In genomic region chr14:96698846-96699543, GRCh38 we compare ENCODE assay signal across 11 cellular contexts.
DNase-seq lines count a peak whose midpoint lies in the region; ATAC-seq, FAIRE-seq and TF ChIP-seq lines count a peak whose summit lies in the region.
"Had no signal": no experiment of that assay in that cellular context is flagged by ENCODE, and none has a peak within 500 bp of the region (broad histone marks: within the 10 kb centered on the region; RNA-seq: fewer than 3 reads in every experiment).

No MANE protein-coding gene starts in this region.

- DNase-seq in activated CD4-positive, alpha-beta memory T cell treated with anti-CD3 and anti-CD28 coated beads for 36 hours, result peak; percentile 52
- no peak for DNase-seq in mesenteric fat pad (ENCODE audit: low spot score)
- no peak for DNase-seq in CD8-positive, alpha-beta memory T cell
- no peak for DNase-seq in pancreas
- no peak for DNase-seq in ascending aorta (ENCODE audit: low spot score in 2 of 2)
- DNase-seq: cortex of kidney, heart right ventricle, NCI-H526 had no signal

- no peak for FAIRE-seq in pancreas (lab: Jason Lieb, UNC)

- no peaks in the 10 kb centered on the region for H3K4me1 ChIP-seq in CD8-positive, alpha-beta memory T cell (ENCODE audit: insufficient read depth, low read length)
- H3K4me1 ChIP-seq in pancreas (no peaks in the 10 kb centered on the region), ascending aorta (no peaks in the 10 kb centered on the region)
- H3K4me1 ChIP-seq: heart right ventricle had no signal

- H3K4me3 ChIP-seq in CD8-positive, alpha-beta memory T cell (ENCODE audit: low read length), result no peak overlapping the region
- H3K4me3 ChIP-seq in pancreas (no peak overlapping the region), ascending aorta (no peak overlapping the region)
- H3K4me3 ChIP-seq: heart right ventricle had no signal

- ATAC-seq in GM18505 (IDR thresholded peaks at IDR 0.05; ENCODE audit: unreplicated experiment) (peak; percentile 52), HG02885 (IDR thresholded peaks at IDR 0.05; ENCODE audit: poor library complexity, unreplicated experiment) (peak; percentile 74), pancreas (no peak)
- ATAC-seq: heart right ventricle had no signal

- no peaks in the 10 kb centered on the region for H3K36me3 Mint-ChIP-seq in activated CD4-positive, alpha-beta memory T cell treated with anti-CD3 and anti-CD28 coated beads for 36 hours
- no peaks in the 10 kb centered on the region for H3K36me3 Mint-ChIP-seq in CD8-positive, alpha-beta memory T cell

- intact Hi-C loops in activated CD4-positive, alpha-beta memory T cell treated with anti-CD3 and anti-CD28 coated beads for 36 hours (cut with micrococcal nuclease), result no loop called here
- intact Hi-C loops in pancreas (cut with DNase I) (no loop called here), ascending aorta (cut with DNase I) (no loop called here)

- no peaks in the 10 kb centered on the region for H3K36me3 ChIP-seq in CD8-positive, alpha-beta memory T cell (ENCODE audit: insufficient read depth, low read length)
- H3K36me3 ChIP-seq in pancreas (no peaks in the 10 kb centered on the region), ascending aorta (no peaks in the 10 kb centered on the region)
- H3K36me3 ChIP-seq: heart right ventricle had no signal

- no peaks in the 10 kb centered on the region for H3K9me3 ChIP-seq in CD8-positive, alpha-beta memory T cell (ENCODE audit: low read length)
- H3K9me3 ChIP-seq in pancreas (no peaks in the 10 kb centered on the region), ascending aorta (no peaks in the 10 kb centered on the region)

- H3K4me1 Mint-ChIP-seq in activated CD4-positive, alpha-beta memory T cell treated with anti-CD3 and anti-CD28 coated beads for 36 hours (ENCODE audit: low read depth), result no peaks in the 10 kb centered on the region
- H3K4me1 Mint-ChIP-seq in CD8-positive, alpha-beta memory T cell, result no peaks in the 10 kb centered on the region

- 76 to 77% methylated on average over 17 of the region's 17 CpGs for WGBS in pancreas, 2 donors

- H3K27me3 Mint-ChIP-seq in activated CD4-positive, alpha-beta memory T cell treated with anti-CD3 and anti-CD28 coated beads for 36 hours, result peaks cover 11% of the 10 kb centered on the region
- H3K27me3 Mint-ChIP-seq in CD8-positive, alpha-beta memory T cell, result peaks cover 18 to 53% of the 10 kb centered on the region in 2 donors

- CTCF ChIA-PET in activated CD4-positive, alpha-beta memory T cell treated with anti-CD3 and anti-CD28 coated beads for 36 hours (lab: Charles Lee), result interaction anchor here (1.0 to 2.4 kb wide), 5 partner anchors 8 to 154 kb away, joined by 3 to 9 read pairs (median 3); no protein-coding TSS in a partner anchor
- CTCF ChIA-PET in CD8-positive, alpha-beta memory T cell (lab: Charles Lee), result no interaction called here

- no peaks in the 10 kb centered on the region for H3K9me3 Mint-ChIP-seq in activated CD4-positive, alpha-beta memory T cell treated with anti-CD3 and anti-CD28 coated beads for 36 hours
- H3K9me3 Mint-ChIP-seq in CD8-positive, alpha-beta memory T cell, result no peaks in the 10 kb centered on the region

- no peak for TF ChIP-seq POLR2A in GM18505 (IDR thresholded peaks at IDR 0.05; ENCODE audit: borderline replicate concordance, extremely low read depth, insufficient read depth, insufficient read length)

- POLR2A ChIA-PET in activated CD4-positive, alpha-beta memory T cell treated with anti-CD3 and anti-CD28 coated beads for 36 hours (lab: Charles Lee), result no interaction called here
- POLR2A ChIA-PET in CD8-positive, alpha-beta memory T cell (lab: Charles Lee), result no interaction called here

- TF ChIP-seq CTCF in 22Rv1 (IDR thresholded peaks at IDR 0.05) (peak; percentile 51), pancreas (IDR thresholded peaks at IDR 0.05) (no peak), ascending aorta (IDR thresholded peaks at IDR 0.05) (no peak)

- H3K27me3 ChIP-seq in CD8-positive, alpha-beta memory T cell (ENCODE audit: insufficient read depth, low read length, poor library complexity, severe bottlenecking), result no peaks in the 10 kb centered on the region
- H3K27me3 ChIP-seq in pancreas, result no peaks in the 10 kb centered on the region
- no peaks in the 10 kb centered on the region for H3K27me3 ChIP-seq in ascending aorta

- no peak overlapping the region for H3K27ac Mint-ChIP-seq in activated CD4-positive, alpha-beta memory T cell treated with anti-CD3 and anti-CD28 coated beads for 36 hours
- H3K27ac Mint-ChIP-seq in CD8-positive, alpha-beta memory T cell, result no peak overlapping the region

- H3K27ac ChIP-seq in 22Rv1 (no peak overlapping the region), pancreas (no peak overlapping the region), ascending aorta (no peak overlapping the region)
- H3K27ac ChIP-seq in CD8-positive, alpha-beta memory T cell (ENCODE audit: low read depth, low read length), result no peak overlapping the region
- H3K27ac ChIP-seq: heart right ventricle had no signal

- no peak overlapping the region for H3K4me3 Mint-ChIP-seq in activated CD4-positive, alpha-beta memory T cell treated with anti-CD3 and anti-CD28 coated beads for 36 hours
- no peak overlapping the region for H3K4me3 Mint-ChIP-seq in CD8-positive, alpha-beta memory T cell

Comparison
In these comparisons a context has a peak if more than half of its experiments do, and no peak if none do; other contexts are left out.
1. ATAC-seq: peak in GM18505 (single experiment) and HG02885 (single experiment); none in pancreas (0 of 4).